In the genomic region with DNA sequence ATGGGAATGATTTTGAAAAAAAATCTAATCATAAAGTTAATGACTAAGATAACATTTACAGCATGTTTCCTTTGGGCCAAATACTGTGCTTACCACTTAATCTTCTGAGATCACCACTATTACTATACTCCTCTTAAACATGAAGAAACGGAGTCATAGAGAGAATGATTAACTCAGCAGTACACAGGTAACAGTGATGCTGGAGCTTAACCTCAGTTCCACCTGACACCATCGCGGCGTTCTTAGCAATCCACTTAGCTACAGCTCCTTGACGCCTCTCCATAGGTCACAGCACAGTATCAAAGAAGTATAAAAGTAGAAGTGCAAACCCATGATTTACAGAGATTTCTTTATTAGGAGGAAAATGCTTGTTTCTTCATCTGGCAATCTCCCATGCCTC, we compare ENCODE assay signal across 32 cellular contexts.
"Had no signal": no experiment of that assay in that cellular context is flagged by ENCODE, and none has a peak within 500 bp of the region (broad histone marks: within the 10 kb centered on the region; RNA-seq: fewer than 3 reads in every experiment).

No MANE protein-coding gene starts in this region.

- ATAC-seq: activated CD8-positive, alpha-beta memory T cell treated with anti-CD3 and anti-CD28 coated beads, Interleukin-2, amount 10 ng/mL, durations not matched to agents 7 days and 5 days; activated naive CD8-positive, alpha-beta T cell treated with anti-CD3 and anti-CD28 coated beads, Interleukin-2, amount 50 U/mL, for 24 hours had no signal

- H2AFZ ChIP-seq: PC-9 had no signal

- H3K27ac ChIP-seq: KMS-11, PC-9, VCaP had no signal

- H3K4me3 Mint-ChIP-seq: activated CD4-positive, alpha-beta memory T cell treated with anti-CD3 and anti-CD28 coated beads, Interleukin-2, amount 10 ng/mL, durations not matched to agents 7 days and 5 days; activated CD8-positive, alpha-beta memory T cell treated with anti-CD3 and anti-CD28 coated beads, Interleukin-2, amount 10 ng/mL, durations not matched to agents 7 days and 5 days; activated naive CD4-positive, alpha-beta T cell treated with anti-CD3 and anti-CD28 coated beads, Interleukin-2, amount 10 ng/mL, durations not matched to agents 7 days and 5 days; activated naive CD8-positive, alpha-beta T cell; activated naive CD8-positive, alpha-beta T cell treated with anti-CD3 and anti-CD28 coated beads, Interleukin-2, amount 50 U/mL, for 24 hours; brain had no signal

- H3K27ac Mint-ChIP-seq: activated CD4-positive, alpha-beta memory T cell treated with anti-CD3 and anti-CD28 coated beads, Interleukin-2, amount 10 ng/mL, durations not matched to agents 7 days and 5 days; activated CD8-positive, alpha-beta memory T cell treated with anti-CD3 and anti-CD28 coated beads, Interleukin-2, amount 10 ng/mL, durations not matched to agents 7 days and 5 days; activated naive CD4-positive, alpha-beta T cell treated with anti-CD3 and anti-CD28 coated beads, Interleukin-2, amount 10 ng/mL, durations not matched to agents 7 days and 5 days; activated naive CD8-positive, alpha-beta T cell; activated naive CD8-positive, alpha-beta T cell treated with anti-CD3 and anti-CD28 coated beads, Interleukin-2, amount 50 U/mL, for 24 hours; brain had no signal

- H3K4me2 ChIP-seq: KMS-11, PC-9 had no signal

- H3K9me3 Mint-ChIP-seq: brain had no signal

- DNase-seq: activated CD4-positive, alpha-beta memory T cell treated with anti-CD3 and anti-CD28 coated beads, Interleukin-2, amount 10 ng/mL, durations not matched to agents 7 days and 5 days; activated CD4-positive, alpha-beta T cell treated with anti-CD3 and anti-CD28 coated beads for 1 hour; activated CD4-positive, alpha-beta T cell treated with anti-CD3 and anti-CD28 coated beads for 48 hours; activated CD4-positive, CD25-positive, alpha-beta regulatory T cell; activated CD8-positive, alpha-beta memory T cell treated with anti-CD3 and anti-CD28 coated beads for 24 hours; activated CD8-positive, alpha-beta memory T cell treated with anti-CD3 and anti-CD28 coated beads, Interleukin-2, amount 10 ng/mL, durations not matched to agents 7 days and 5 days; activated CD8-positive, alpha-beta memory T cell treated with anti-CD3 and anti-CD28 coated beads, Interleukin-2, amount 50 U/mL, for 48 hours; activated effector memory CD4-positive, alpha-beta T cell treated with Interleukin-2 at 50 U/mL for 16 hours; activated naive CD4-positive, alpha-beta T cell treated with anti-CD3 and anti-CD28 coated beads, Interleukin-2, amount 10 ng/mL, durations not matched to agents 7 days and 5 days; activated naive CD8-positive, alpha-beta T cell treated with anti-CD3 and anti-CD28 coated beads, Interleukin-2, amount 50 U/mL, for 24 hours; activated T-cell treated with anti-CD3 and anti-CD28 coated beads, Interleukin-2, amount 50 U/mL, for 48 hours; anterior cingulate cortex; caudate nucleus; MM.1S; MV-4-11; NCI-H1092; NCI-H1436 treated with DMSO at 0.1 percent for 48 hours; NCI-H1694 treated with DMSO at 0.1 percent for 48 hours; NCI-H2029; NCI-H510A; NCI-H526; NCI-H748 treated with DMSO at 0.1 percent for 48 hours; PC-9; Right ventricle myocardium superior; SW 1271; T-helper 1 cell; T-helper 2 cell; T-helper 9 cell had no signal

- H3K27me3 Mint-ChIP-seq: activated CD4-positive, alpha-beta memory T cell treated with anti-CD3 and anti-CD28 coated beads, Interleukin-2, amount 10 ng/mL, durations not matched to agents 7 days and 5 days; activated CD8-positive, alpha-beta memory T cell treated with anti-CD3 and anti-CD28 coated beads, Interleukin-2, amount 10 ng/mL, durations not matched to agents 7 days and 5 days; activated naive CD4-positive, alpha-beta T cell treated with anti-CD3 and anti-CD28 coated beads, Interleukin-2, amount 10 ng/mL, durations not matched to agents 7 days and 5 days; activated naive CD8-positive, alpha-beta T cell; activated naive CD8-positive, alpha-beta T cell treated with anti-CD3 and anti-CD28 coated beads, Interleukin-2, amount 50 U/mL, for 24 hours had no signal

- H3K4me1 Mint-ChIP-seq: activated CD4-positive, alpha-beta memory T cell treated with anti-CD3 and anti-CD28 coated beads, Interleukin-2, amount 10 ng/mL, durations not matched to agents 7 days and 5 days; activated CD8-positive, alpha-beta memory T cell treated with anti-CD3 and anti-CD28 coated beads, Interleukin-2, amount 10 ng/mL, durations not matched to agents 7 days and 5 days; activated naive CD4-positive, alpha-beta T cell treated with anti-CD3 and anti-CD28 coated beads, Interleukin-2, amount 10 ng/mL, durations not matched to agents 7 days and 5 days; activated naive CD8-positive, alpha-beta T cell treated with anti-CD3 and anti-CD28 coated beads, Interleukin-2, amount 50 U/mL, for 24 hours; brain had no signal

- H3K36me3 Mint-ChIP-seq: activated CD8-positive, alpha-beta memory T cell treated with anti-CD3 and anti-CD28 coated beads, Interleukin-2, amount 10 ng/mL, durations not matched to agents 7 days and 5 days; activated naive CD4-positive, alpha-beta T cell treated with anti-CD3 and anti-CD28 coated beads, Interleukin-2, amount 10 ng/mL, durations not matched to agents 7 days and 5 days; activated naive CD8-positive, alpha-beta T cell; brain had no signal

- H3K4me3 ChIP-seq: PC-9 had no signal
